ENCODE assay signal across 8 cellular contexts in the genomic region with DNA sequence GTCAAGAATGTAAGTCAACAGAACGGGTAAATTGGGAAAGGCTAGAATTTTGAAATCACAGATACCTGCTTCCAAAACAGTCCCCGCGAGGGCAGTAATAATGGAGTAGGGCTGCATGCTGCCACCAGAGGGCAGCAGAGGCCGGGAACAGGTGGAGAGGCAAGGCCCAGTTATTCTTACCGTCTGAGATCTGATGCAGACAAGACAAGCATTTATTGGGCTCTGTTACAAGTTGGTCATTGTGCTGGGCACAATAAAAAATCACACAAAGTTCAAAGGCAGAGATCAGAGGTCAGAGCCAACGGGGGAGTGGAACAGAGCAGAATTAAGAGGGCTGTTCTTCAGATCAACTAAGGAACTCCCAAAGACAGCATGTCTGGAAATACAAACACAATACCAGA. TPM values are rescaled to one million over a fixed set of nuclear protein-coding genes. Genes with fewer than 3 reads are reported as not detected.
A peak's percentile ranks its signal among the peaks of the same experiment; 100 is the strongest.
DNase-seq lines count a peak whose midpoint lies in the region; ATAC-seq and TF ChIP-seq lines count a peak whose summit lies in the region.

No MANE protein-coding gene starts in this region.

- H3K4me3 Mint-ChIP-seq in T-helper 17 cell = no peak overlapping the region

- H3K27me3 Mint-ChIP-seq in T-helper 17 cell = no peaks in the 10 kb centered on the region

- H3K36me3 Mint-ChIP-seq in T-helper 17 cell (ENCODE audit: low read depth) = no peaks in the 10 kb centered on the region

- intact Hi-C loops in heart right ventricle (cut with DNase I) = loop anchor here in 8 of 10 donors (1.0 to 10.0 kb wide), 6 partner anchors 153 to 425 kb away; partner anchors contain the start of gene LDHD (in 1 of the 8)

- ATAC-seq in HG02610 (IDR thresholded peaks at IDR 0.05; ENCODE audit: unreplicated experiment) = peak; percentile 82
- peak; percentile 100 for ATAC-seq in T-helper 17 cell
- ATAC-seq in heart right ventricle = peak; percentile 74 to 93 (median 88)
- ATAC-seq in HG02870 (IDR thresholded peaks at IDR 0.05; ENCODE audit: unreplicated experiment) = no peak

- no peak overlapping the region for H3K27ac ChIP-seq in heart right ventricle

- 0 to 2% methylated on average over 6 of the region's 6 CpGs for WGBS in heart right ventricle, 2 donors

- H3K36me3 ChIP-seq in adipocyte (ENCODE audit: control insufficient read depth, insufficient read depth, low read length, severe bottlenecking) = no peaks in the 10 kb centered on the region
- H3K36me3 ChIP-seq in heart right ventricle = no peaks in the 10 kb centered on the region

- peak; percentile 84 for DNase-seq in GM12865 (ENCODE audit: low read depth)
- DNase-seq in NCI-H1417 treated with DMSO at 0.1 percent for 48 hours (lab: John Stamatoyannopoulos, UW) = peak; percentile 26
- DNase-seq in T-helper 17 cell = peak; percentile 68 to 80 (median 73)
- DNase-seq in adipocyte (ENCODE audit: low read depth) = peak; percentile 94
- DNase-seq in heart right ventricle = peak; percentile 72 to 80
- peak; percentile 56 for DNase-seq in renal cortical epithelial cell (ENCODE audit: low read depth)

- H3K9ac ChIP-seq in adipocyte (ENCODE audit: low read length) = no peak overlapping the region

- H3K9me3 ChIP-seq in T-helper 17 cell (ENCODE audit: control insufficient read depth, low read length, poor library complexity, severe bottlenecking) = no peaks in the 10 kb centered on the region
- H3K9me3 ChIP-seq in adipocyte (ENCODE audit: control insufficient read depth, low read length) = no peaks in the 10 kb centered on the region
- no peaks in the 10 kb centered on the region for H3K9me3 ChIP-seq in heart right ventricle

- peaks cover 14% of the 10 kb centered on the region for H3K4me1 Mint-ChIP-seq in T-helper 17 cell

- peak overlapping the region; percentile 79 for H3K27ac Mint-ChIP-seq in T-helper 17 cell

- H3K27me3 ChIP-seq in adipocyte (replicated peaks; ENCODE audit: control insufficient read depth, insufficient read depth, low read length) = peaks cover 10% of the 10 kb centered on the region
- no peaks in the 10 kb centered on the region for H3K27me3 ChIP-seq in heart right ventricle

- H3K4me1 ChIP-seq in adipocyte (ENCODE audit: control insufficient read depth, insufficient read depth, low read length) = no peaks in the 10 kb centered on the region
- H3K4me1 ChIP-seq in heart right ventricle = no peaks in the 10 kb centered on the region

- no peak overlapping the region for H3K4me3 ChIP-seq in GM12865 (ENCODE audit: low read depth, low read length)
- no peak overlapping the region for H3K4me3 ChIP-seq in adipocyte (ENCODE audit: low read length)
- no peak overlapping the region for H3K4me3 ChIP-seq in heart right ventricle

- peak; percentile 95 for TF ChIP-seq CTCF in GM12865 (IDR thresholded peaks at IDR 0.05; ENCODE audit: insufficient read depth, low read depth, low read length, missing control alignments)
- TF ChIP-seq CTCF in heart right ventricle (IDR thresholded peaks at IDR 0.05) = peak; percentile 87 to 100 (median 95)

RNA-seq across cellular contexts. Expression of gene MLKL, which starts 8.8 kb away (rescaled TPM):
- total RNA-seq in T-helper 17 cell (10 to 100 TPM; 33.8 to 44.8 TPM), heart right ventricle (10 to 100 TPM in 1 of 10 donors, 1 to 10 TPM in 9; 1.7 to 10.4 (median 3.3) TPM), renal cortical epithelial cell (11.8 and 19.8 TPM in 2 replicates)
- 10 to 100 TPM in 1 of 2 donors, 1 to 10 TPM in 1; 6.4 to 11.1 TPM for polyA plus RNA-seq in heart right ventricle

RNA-seq across cellular contexts. Expression of gene RFWD3, which starts 42.8 kb away (rescaled TPM):
- 10 to 100 TPM; 34.2 to 61.2 TPM for total RNA-seq in T-helper 17 cell
- total RNA-seq in heart right ventricle = 10 to 100 TPM in 1 of 10 donors, 1 to 10 TPM in 9; 4.6 to 10.2 (median 6.0) TPM
- polyA plus RNA-seq in heart right ventricle = 1 to 10 TPM; 1.8 to 2.6 TPM
- total RNA-seq in renal cortical epithelial cell = 26.1 and 28.5 TPM in 2 replicates

Comparison
In these comparisons a context has a peak if more than half of its experiments do, and no peak if none do; other contexts are left out.
1. DNase-seq: peak in every context shown above with its lines; median percentile 94 in adipocyte; 84 in GM12865; 76 in heart right ventricle; 73 in T-helper 17 cell; 56 in renal cortical epithelial cell; 26 in NCI-H1417 treated with DMSO at 0.1 percent for 48 hours.